10 cellular contexts compared by ENCODE assay signal in the genomic region with DNA sequence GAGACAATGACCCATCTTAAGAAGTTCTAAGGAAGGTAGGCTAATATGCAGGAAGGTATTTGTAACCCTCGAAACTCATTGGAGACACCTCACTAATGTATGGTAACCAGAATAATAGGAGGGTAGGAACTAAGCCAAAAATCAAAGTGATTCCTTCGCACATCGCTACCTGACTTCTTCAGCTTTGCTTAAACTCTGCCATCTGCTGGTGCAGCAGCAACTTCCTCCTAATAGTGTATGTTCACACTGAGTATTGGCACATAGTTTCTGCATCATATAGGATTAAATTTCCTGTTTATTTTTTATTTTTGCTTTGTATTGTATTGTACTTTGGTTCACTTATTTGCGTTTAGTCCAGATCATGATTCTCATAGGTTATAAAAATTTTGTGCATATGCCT.
DNase-seq lines count a peak whose midpoint lies in the region; TF ChIP-seq lines count a peak whose summit lies in the region.
"Had no signal": no experiment of that assay in that cellular context is flagged by ENCODE, and none has a peak within 500 bp of the region (broad histone marks: within the 10 kb centered on the region; RNA-seq: fewer than 3 reads in every experiment).

No MANE protein-coding gene starts in this region.

- H3K27ac ChIP-seq in spleen: no peak overlapping the region

- 52 to 63% (median 55%) methylated on average over 4 of the region's 4 CpGs for WGBS in spleen, 5 donors

- TF ChIP-seq CTCF in retinal pigment epithelial cell (conservative IDR thresholded peaks at IDR 0.05; ENCODE audit: low read depth, low read length): peak; percentile 58
- TF ChIP-seq CTCF in spleen (IDR thresholded peaks at IDR 0.05 in 8 of 11, conservative IDR thresholded peaks at IDR 0.05 in 3 of 11): peak in 1 of 11 experiments; percentile 20

- H3K4me1 ChIP-seq in spleen: no peaks in the 10 kb centered on the region

- intact Hi-C loops in spleen (cut with DNase I; ENCODE audit: low total_unique reads): no loop called here

- no peaks in the 10 kb centered on the region for H3K9me3 ChIP-seq in spleen

- TF ChIP-seq POLR2A in spleen (IDR thresholded peaks at IDR 0.05): no peak

- DNase-seq in NCI-H2107 treated with DMSO at 0.1 percent for 48 hours (lab: John Stamatoyannopoulos, UW; ENCODE audit: unreplicated experiment) (peak; percentile 2), NCI-H2107 (lab: John Stamatoyannopoulos, UW) (no peak), NCI-H526 treated with DMSO at 0.1 percent for 48 hours (lab: John Stamatoyannopoulos, UW) (peak; percentile 44), dermis blood vessel endothelial cell (peak; percentile 6), retinal pigment epithelial cell (ENCODE audit: low read depth) (no peak), spleen (no peak), GM03348 (ENCODE audit: low spot score) (no peak)
- no peak for DNase-seq in activated effector memory CD4-positive, alpha-beta T cell treated with anti-CD3 and anti-CD28 coated beads, Interleukin-2, amount 50 U/mL, for 16 hours
- DNase-seq: activated gamma-delta T cell treated with Interleukin-2 at 50 U/mL for 16 hours, GOT3 had no signal

- no peaks in the 10 kb centered on the region for H3K27me3 ChIP-seq in spleen (replicated peaks in 1 of 7)

- H3K4me3 ChIP-seq in retinal pigment epithelial cell (ENCODE audit: low read length) (no peak overlapping the region), spleen (no peak overlapping the region)

- no peaks in the 10 kb centered on the region for H3K36me3 ChIP-seq in spleen

Comparison
In these comparisons a context has a peak if more than half of its experiments do, and no peak if none do; other contexts are left out.
1. DNase-seq: peak in NCI-H2107 treated with DMSO at 0.1 percent for 48 hours (single experiment), NCI-H526 treated with DMSO at 0.1 percent for 48 hours (single experiment) and dermis blood vessel endothelial cell (single experiment); none in NCI-H2107 (single experiment), retinal pigment epithelial cell (single experiment), spleen (single experiment), GM03348 (single experiment) and activated effector memory CD4-positive, alpha-beta T cell treated with anti-CD3 and anti-CD28 coated beads, Interleukin-2, amount 50 U/mL, for 16 hours (single experiment).